Comparison of ENCODE assay signal across 1 cellular context in genomic region chr6:1313755-1314503, GRCh38.
TF ChIP-seq lines count a peak whose summit lies in the region.

No MANE protein-coding gene starts in this region.

TF ChIP-seq in H1, 55 proteins besides CTCF, POLR2A, EP300 and RAD21 (continued from another document):
- 0 out of 2 replicates have a peak, but pooled peaks have one; percentile 17 for TF ChIP-seq E2F6 (IDR thresholded peaks at IDR 0.05)
